17 cellular contexts compared by ENCODE assay signal in genomic region chr3:25424238-25425013, GRCh38. TPM values are rescaled to one million over a fixed set of nuclear protein-coding genes. Genes with fewer than 3 reads are reported as not detected.
DNase-seq lines count a peak whose midpoint lies in the region; ATAC-seq, FAIRE-seq and TF ChIP-seq lines count a peak whose summit lies in the region.
"Had no signal": no experiment of that assay in that cellular context is flagged by ENCODE, and none has a peak within 500 bp of the region (broad histone marks: within the 10 kb centered on the region; RNA-seq: fewer than 3 reads in every experiment).

No MANE protein-coding gene starts in this region.

- no peaks in the 10 kb centered on the region for H3K9me2 ChIP-seq in OCI-LY7 (ENCODE audit: insufficient read depth, low read length)

- peak overlapping the region; percentile 81 for H3K4me2 ChIP-seq in A549
- H3K4me2 ChIP-seq in OCI-LY7 (ENCODE audit: low read length): no peak overlapping the region

- H3K36me3 ChIP-seq in HUES64 (ENCODE audit: insufficient read depth, low read length) (no peaks in the 10 kb centered on the region), mesodermal cell (ENCODE audit: control insufficient read depth, insufficient read depth, low read length) (no peaks in the 10 kb centered on the region), OCI-LY7 (ENCODE audit: insufficient read depth, low read length) (no peaks in the 10 kb centered on the region)
- H3K36me3 ChIP-seq: neutrophil, spleen, upper lobe of left lung had no signal

- TF ChIP-seq RAD21 in A549 (conservative IDR thresholded peaks at IDR 0.05 in 1 of 2, IDR thresholded peaks at IDR 0.05 in 1 of 2): peak; percentile 43 to 67

- POLR2A ChIA-PET in A549 (lab: Yijun Ruan, JAX): interaction anchor here (0.6 to 1.5 kb wide), 5 partner anchors 9 to 168 kb away, joined by 3 to 4 read pairs (median 3); no protein-coding TSS in a partner anchor
- POLR2A ChIA-PET in OCI-LY7 (lab: Charles Lee): no interaction called here

- peaks cover 9% of the 10 kb centered on the region; the same call in 1 of the 2 replicates for H3K27me3 ChIP-seq in HUES64 (ENCODE audit: insufficient read depth, low read length)
- H3K27me3 ChIP-seq: upper lobe of left lung had no signal

- no peak for TF ChIP-seq POLR2A in A549 (IDR thresholded peaks at IDR 0.05; ENCODE audit: low read length)

- TF ChIP-seq CTCF in A549 (IDR thresholded peaks at IDR 0.05) (no peak), choroid plexus epithelial cell (conservative IDR thresholded peaks at IDR 0.05; ENCODE audit: low read depth, low read length) (no peak), OCI-LY7 (conservative IDR thresholded peaks at IDR 0.05; ENCODE audit: low read length) (no peak), coronary artery (IDR thresholded peaks at IDR 0.05) (no peak)

- no peak overlapping the region for H2AFZ ChIP-seq in OCI-LY7 (ENCODE audit: low read length)

- no peak overlapping the region; the same call in 1 of the 2 replicates for H3K9ac ChIP-seq in HUES64 (ENCODE audit: low read depth, low read length)

- CTCF ChIA-PET in A549 (lab: Yijun Ruan, JAX): interaction anchor here (1.3 to 1.6 kb wide), 2 partner anchors 16 to 17 kb away, joined by 3 to 4 read pairs; no protein-coding TSS in a partner anchor
- CTCF ChIA-PET in OCI-LY7 (lab: Charles Lee; ENCODE audit: unreplicated experiment): interaction anchor here (0.6 kb wide), 1 partner anchor 44 kb away, joined by 3 read pairs; no protein-coding TSS in a partner anchor

- intact Hi-C loops in OCI-LY7 (cut with micrococcal nuclease; ENCODE audit: unreplicated experiment): no loop called here

- peak; percentile 77 for FAIRE-seq in A549 (lab: Jason Lieb, UNC)
- FAIRE-seq: D721Med had no signal

- H3K9me3 ChIP-seq in A549 (no peaks in the 10 kb centered on the region), HUES64 (ENCODE audit: insufficient read depth, low read depth, low read length) (no peaks in the 10 kb centered on the region), mesodermal cell (ENCODE audit: control insufficient read depth, low read length) (no peaks in the 10 kb centered on the region), OCI-LY7 (ENCODE audit: low read length) (no peaks in the 10 kb centered on the region)
- H3K9me3 ChIP-seq: neutrophil, spleen, upper lobe of left lung had no signal

- BruUV-seq in OCI-LY7 (replicated peaks; lab: Mats Ljungman, UMichigan): no TSS peak

- H4K20me1 ChIP-seq in OCI-LY7 (ENCODE audit: insufficient read depth, low read length): no peaks in the 10 kb centered on the region

- peaks cover 67% of the 10 kb centered on the region for H3K4me1 ChIP-seq in A549
- H3K4me1 ChIP-seq in HUES64 (ENCODE audit: insufficient read depth, low read length): peaks cover 72% of the 10 kb centered on the region
- peaks cover 42% of the 10 kb centered on the region for H3K4me1 ChIP-seq in mesodermal cell (ENCODE audit: control insufficient read depth, insufficient read depth, low read length, poor library complexity, severe bottlenecking)
- no peaks in the 10 kb centered on the region for H3K4me1 ChIP-seq in OCI-LY7 (ENCODE audit: insufficient read depth, low read length, poor library complexity, severe bottlenecking)

- TF ChIP-seq EP300 in A549 (IDR thresholded peaks at IDR 0.05): peak; percentile 80 to 85

- no peaks in the 10 kb centered on the region for H3K79me2 ChIP-seq in OCI-LY7 (ENCODE audit: insufficient read depth, low read depth, low read length)

- peak in 1 of 2 experiments; percentile 91 for DNase-seq in A549 (ENCODE audit: low read depth in 1 of 2, low spot score in 1 of 2)
- peak; percentile 49 for DNase-seq in choroid plexus epithelial cell (ENCODE audit: low read depth)
- DNase-seq in OCI-LY7 (ENCODE audit: low spot score): no peak
- DNase-seq in coronary artery (ENCODE audit: low spot score): no peak
- DNase-seq: cortex of kidney, left cardiac atrium, MV-4-11, spleen, T-helper 9 cell, upper lobe of left lung had no signal

- peak; percentile 61 to 73 for ATAC-seq in A549
- no peak for ATAC-seq in GM18867 (IDR thresholded peaks at IDR 0.05; ENCODE audit: unreplicated experiment)
- ATAC-seq in GM21717 (IDR thresholded peaks at IDR 0.05; ENCODE audit: unreplicated experiment): no peak
- ATAC-seq: left cardiac atrium had no signal

- H3K27ac ChIP-seq in A549 (peak overlapping the region; percentile 92 to 95), HUES64 (ENCODE audit: low read depth, low read length) (0 out of 2 replicates have a peak overlapping the region, but pooled peaks have one; percentile 17), mesodermal cell (ENCODE audit: low read depth, low read length, severe bottlenecking) (peak overlapping the region; percentile 68), OCI-LY7 (ENCODE audit: low read depth, low read length, poor library complexity, severe bottlenecking) (no peak overlapping the region), coronary artery (no peak overlapping the region)
- H3K27ac ChIP-seq: neutrophil, spleen, upper lobe of left lung had no signal

- H3K4me3 ChIP-seq in A549: 0 out of 3 replicates have a peak overlapping the region, but pooled peaks have one; percentile 0
- H3K4me3 ChIP-seq in HUES64 (ENCODE audit: low read length): no peak overlapping the region
- no peak overlapping the region for H3K4me3 ChIP-seq in choroid plexus epithelial cell (ENCODE audit: low read depth, low read length)
- H3K4me3 ChIP-seq in mesodermal cell (ENCODE audit: extremely low read depth, insufficient read depth, low read length, poor library complexity, severe bottlenecking): no peak overlapping the region
- no peak overlapping the region for H3K4me3 ChIP-seq in OCI-LY7 (ENCODE audit: low read depth, low read length, poor library complexity, severe bottlenecking)
- no peak overlapping the region for H3K4me3 ChIP-seq in coronary artery
- H3K4me3 ChIP-seq: spleen, upper lobe of left lung had no signal

- WGBS in A549 (ENCODE audit: missing lambda C conversion rate): 3% methylated on average over 8 of the region's 8 CpGs
- WGBS in HUES64: 79% methylated on average over 7 of the region's 8 CpGs
- 79 to 100% methylated on average over 1 to 2 of the region's 8 CpGs for WGBS in mesodermal cell (ENCODE audit: insufficient coverage in 2 of 2), 2 experiments

TF ChIP-seq in A549, 52 proteins besides CTCF, POLR2A, EP300 and RAD21 (continues in another document):
- TF ChIP-seq JUNB (IDR thresholded peaks at IDR 0.05) (peak; percentile 89), RARB (CRISPR knock-in tag; IDR thresholded peaks at IDR 0.05) (peak; percentile 10; the same call in 1 of the 2 replicates), TFCP2L1 (CRISPR knock-in tag; IDR thresholded peaks at IDR 0.05) (no peak), ZFP36 (IDR thresholded peaks at IDR 0.05; ENCODE audit: borderline replicate concordance, partially characterized antibody) (no peak), HEYL (CRISPR knock-in tag; IDR thresholded peaks at IDR 0.05) (no peak), ATOH8 (CRISPR knock-in tag; IDR thresholded peaks at IDR 0.05; ENCODE audit: low read depth) (no peak), MAFK (IDR thresholded peaks at IDR 0.05; ENCODE audit: partially characterized antibody) (peak; percentile 96), RCOR1 (IDR thresholded peaks at IDR 0.05; ENCODE audit: low read depth, low read length) (no peak), FOXS1 (CRISPR knock-in tag; IDR thresholded peaks at IDR 0.05) (no peak), CBX8 (IDR thresholded peaks at IDR 0.05) (no peak), JUN (IDR thresholded peaks at IDR 0.05) (peak; percentile 88 to 93), EHMT2 (IDR thresholded peaks at IDR 0.05; ENCODE audit: low read depth) (no peak), NFE2L2 (conservative IDR thresholded peaks at IDR 0.05; ENCODE audit: low read length) (peak; percentile 86), HMGXB4 (CRISPR knock-in tag; IDR thresholded peaks at IDR 0.05; ENCODE audit: borderline replicate concordance) (no peak)

RNA-seq across cellular contexts. Expression of gene RARB, which starts 3.6 kb away (rescaled TPM):
- polyA plus RNA-seq in A549 (2011; rRNA removed) (30.8 and 31.9 TPM in 2 replicates), A549 (2017; fragmentation: RNase III; extraction: RNeasy Plus Mini Kit Qiagen cat#74134 plus additional on column Dnase treatment) (22.3 to 27.4 TPM (median 24.5 TPM) in 3 replicates)
- 7.7 and 10.3 TPM in 2 replicates for polyA plus RNA-seq in A549 (2012; cell fraction: cytosol; rRNA removed)
- 4.9 and 10.2 TPM in 2 replicates for polyA plus RNA-seq in A549 (2012; cell fraction: nucleus; rRNA removed)
- polyA minus RNA-seq in A549 (2011; rRNA and poly(A)+ RNA removed): 68.1 and 68.7 TPM in 2 replicates
- polyA plus RNA-seq in HUES64 (2013, experiment 1 of 2): 0.95 TPM
- 1.8 TPM for polyA plus RNA-seq in HUES64 (2013, experiment 2 of 2)
- 10.4 TPM for polyA plus RNA-seq in mesodermal cell (2013, experiment 1 of 2)
- polyA plus RNA-seq in mesodermal cell (2013, experiment 2 of 2): 9.4 TPM
- total RNA-seq in OCI-LY7 (2014; rRNA removed; shearing (Covaris generic)): not detected in 2 replicates
- total RNA-seq in OCI-LY7 (2022): not detected in 2 replicates
- total RNA-seq: activated CD8-positive, alpha-beta memory T cell treated with anti-CD3 and anti-CD28 coated beads for 36 hours had no signal

Comparison
In these comparisons a context has a peak if more than half of its experiments do, and no peak if none do; other contexts are left out.
1. ATAC-seq: peak in A549 (2 of 2); none in GM18867 (single experiment) and GM21717 (single experiment).
2. H3K27ac ChIP-seq: peak in A549 (2 of 2), HUES64 (single experiment) and mesodermal cell (single experiment); none in OCI-LY7 (single experiment) and coronary artery (0 of 2).